Comparison of ENCODE assay signal across 9 cellular contexts in genomic region chr21:46599251-46599572, GRCh38. TPM values are rescaled to one million over a fixed set of nuclear protein-coding genes. Genes with fewer than 3 reads are reported as not detected.
DNase-seq lines count a peak whose midpoint lies in the region; TF ChIP-seq lines count a peak whose summit lies in the region.
"Had no signal": no experiment of that assay in that cellular context is flagged by ENCODE, and none has a peak within 500 bp of the region (broad histone marks: within the 10 kb centered on the region; RNA-seq: fewer than 3 reads in every experiment).

No MANE protein-coding gene starts in this region.

- H3K36me3 Mint-ChIP-seq in mesothelial cell of epicardium: no peaks in the 10 kb centered on the region

- H3K9me3 Mint-ChIP-seq in mesothelial cell of epicardium: peaks cover 5% of the 10 kb centered on the region

- H3K27ac ChIP-seq in colonic mucosa: no peak overlapping the region

- no peaks in the 10 kb centered on the region for H3K9me3 ChIP-seq in colonic mucosa

- peak overlapping the region; percentile 58 for H3K27ac Mint-ChIP-seq in mesothelial cell of epicardium

- H3K4me3 Mint-ChIP-seq in mesothelial cell of epicardium: no peak overlapping the region

- H3K9ac ChIP-seq in colonic mucosa (ENCODE audit: low read depth in 2 of 2, low read length in 2 of 2): no peak overlapping the region

- no peak for TF ChIP-seq POLR2A in lower leg skin (IDR thresholded peaks at IDR 0.05)

- H3K36me3 ChIP-seq in colonic mucosa: no peaks in the 10 kb centered on the region

- WGBS in lower leg skin, 2 donors: 35 to 37% methylated on average over 6 of the region's 6 CpGs

- intact Hi-C loops in colonic mucosa (cut with DNase I) (no loop called here), lower leg skin (cut with DNase I; ENCODE audit: low total_unique reads) (no loop called here)

- H3K27me3 Mint-ChIP-seq in mesothelial cell of epicardium (ENCODE audit: low read depth): no peaks in the 10 kb centered on the region

- peaks cover 19% of the 10 kb centered on the region for H3K4me1 Mint-ChIP-seq in mesothelial cell of epicardium

- no peaks in the 10 kb centered on the region for H3K4me1 ChIP-seq in colonic mucosa

- H3K4me3 ChIP-seq in epithelial cell of proximal tubule (ENCODE audit: low read depth, low read length) (no peak overlapping the region), colonic mucosa (no peak overlapping the region), lower leg skin (ENCODE audit: low read depth, poor library complexity, severe bottlenecking) (no peak overlapping the region)

- no peaks in the 10 kb centered on the region for H3K27me3 ChIP-seq in colonic mucosa

- no peak for TF ChIP-seq CTCF in epithelial cell of proximal tubule (conservative IDR thresholded peaks at IDR 0.05; ENCODE audit: low read depth, low read length)
- TF ChIP-seq CTCF in mesothelial cell of epicardium (IDR thresholded peaks at IDR 0.05; ENCODE audit: unreplicated experiment): no peak
- no peak for TF ChIP-seq CTCF in colonic mucosa (IDR thresholded peaks at IDR 0.05)
- no peak for TF ChIP-seq CTCF in lower leg skin (IDR thresholded peaks at IDR 0.05)

- DNase-seq in AG08395 (ENCODE audit: low spot score): peak; percentile 91
- DNase-seq in NCI-H2227 treated with DMSO at 0.1 percent for 48 hours (lab: John Stamatoyannopoulos, UW): peak; percentile 8
- peak; percentile 56 for DNase-seq in epithelial cell of proximal tubule (ENCODE audit: low read depth)
- no peak for DNase-seq in mesothelial cell of epicardium (ENCODE audit: low spot score in 2 of 2, unreplicated experiment in 2 of 2)
- DNase-seq in colonic mucosa: no peak
- DNase-seq in lower leg skin (ENCODE audit: low spot score in 2 of 2): no peak
- no peak for DNase-seq in activated T-cell treated with anti-CD3 and anti-CD28 coated beads, Interleukin-2, amount 50 U/mL, for 48 hours
- no peak for DNase-seq in stimulated activated CD4-positive, alpha-beta T cell treated with anti-CD3 and anti-CD28 coated beads, Interleukin-4, amount 100 ng/mL, for 24 hours
- DNase-seq: stimulated activated CD4-positive, alpha-beta T cell treated with anti-CD3 and anti-CD28 coated beads, Interleukin-4, amount 100 ng/mL, for 4 hours had no signal

RNA-seq across cellular contexts. Expression of gene S100B, which starts 5.7 kb away (rescaled TPM):
- not detected in 2 replicates for total RNA-seq in epithelial cell of proximal tubule
- total RNA-seq in mesothelial cell of epicardium: 0.27 TPM in 2 of 3 replicates, not detected in the other
- 1 to 10 TPM; 3.3 to 8.2 TPM for total RNA-seq in colonic mucosa
- 10 to 100 TPM in 3 of 4 donors, 1 to 10 TPM in 1; 5.4 to 18.3 (median 13.7) TPM for total RNA-seq in lower leg skin

RNA-seq across cellular contexts. Expression of gene PRMT2, which starts 36.3 kb away (rescaled TPM):
- total RNA-seq in epithelial cell of proximal tubule: 86.2 and 98.8 TPM in 2 replicates
- total RNA-seq in mesothelial cell of epicardium: 80.0 to 85.5 TPM (median 84.4 TPM) in 3 replicates
- total RNA-seq in colonic mucosa: 10 to 100 TPM; 60.9 to 67.8 TPM
- total RNA-seq in lower leg skin: 100 to 1,000 TPM in 2 of 4 donors, 10 to 100 TPM in 2; 88.0 to 115 (median 95.2) TPM

Comparison
In these comparisons a context has a peak if more than half of its experiments do, and no peak if none do; other contexts are left out.
1. DNase-seq: peak in AG08395 (single experiment), NCI-H2227 treated with DMSO at 0.1 percent for 48 hours (single experiment) and epithelial cell of proximal tubule (single experiment); none in mesothelial cell of epicardium (0 of 2), colonic mucosa (single experiment), lower leg skin (0 of 2), activated T-cell treated with anti-CD3 and anti-CD28 coated beads, Interleukin-2, amount 50 U/mL, for 48 hours (0 of 2) and stimulated activated CD4-positive, alpha-beta T cell treated with anti-CD3 and anti-CD28 coated beads, Interleukin-4, amount 100 ng/mL, for 24 hours (single experiment).